ENCODE assay signal across 9 cellular contexts in the genomic region with DNA sequence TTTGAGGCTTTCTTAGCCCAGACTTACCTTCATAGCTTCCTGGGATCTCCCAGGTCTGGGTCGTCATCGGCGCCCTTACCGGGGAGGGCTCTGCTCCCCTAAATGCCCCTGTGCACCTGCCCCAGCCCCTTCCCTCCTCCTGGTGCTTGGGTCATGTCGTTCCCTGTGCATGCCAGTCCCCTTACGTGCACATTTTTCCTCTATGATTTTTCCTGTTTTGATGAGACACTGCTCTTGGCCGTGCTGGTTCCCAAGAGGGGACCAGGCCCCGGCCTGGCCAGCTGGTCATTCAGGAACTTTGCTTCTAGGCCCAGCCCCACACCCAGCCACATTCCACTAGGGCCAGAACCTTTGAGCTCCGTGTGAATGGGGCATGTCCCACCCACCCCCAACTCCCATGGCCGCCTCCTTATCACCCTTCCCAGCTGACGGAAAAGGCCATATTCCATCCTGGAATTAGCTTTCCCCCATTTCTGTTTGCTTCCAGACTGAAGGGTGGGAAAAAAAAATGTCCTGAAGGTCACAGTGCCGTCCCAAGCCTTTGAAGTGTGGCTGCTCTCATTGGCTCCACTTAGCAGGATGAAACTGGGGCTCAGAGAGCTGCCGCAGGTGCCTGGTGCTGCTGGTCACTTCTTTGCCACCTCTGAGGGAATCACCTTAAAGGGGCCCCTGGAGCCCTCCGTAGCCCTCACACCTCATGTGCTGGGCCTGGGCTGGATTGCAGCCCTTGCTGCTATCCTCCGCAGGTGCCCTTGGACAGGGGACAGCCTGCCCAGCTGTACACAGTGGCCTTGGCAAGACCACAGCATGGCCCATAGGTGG. TPM values are rescaled to one million over a fixed set of nuclear protein-coding genes. Genes with fewer than 3 reads are reported as not detected.
DNase-seq lines count a peak whose midpoint lies in the region; ATAC-seq and TF ChIP-seq lines count a peak whose summit lies in the region.
"Had no signal": no experiment of that assay in that cellular context is flagged by ENCODE, and none has a peak within 500 bp of the region (broad histone marks: within the 10 kb centered on the region; RNA-seq: fewer than 3 reads in every experiment).

No MANE protein-coding gene starts in this region.

- H3K27ac ChIP-seq in muscle layer of colon (ENCODE audit: low read depth, low read length) = peak overlapping the region; percentile 97
- peak overlapping the region; percentile 84 to 96 (median 88) for H3K27ac ChIP-seq in upper lobe of left lung
- H3K27ac ChIP-seq: SJCRH30 had no signal

- peaks cover 13% of the 10 kb centered on the region for H3K36me3 Mint-ChIP-seq in endothelial cell (ENCODE audit: low read depth, unreplicated experiment)

- TF ChIP-seq EP300 in upper lobe of left lung (IDR thresholded peaks at IDR 0.05) = peak in 2 of 4 donors; percentile 5 to 38

- peaks cover 73% of the 10 kb centered on the region for H3K36me3 ChIP-seq in MG63
- H3K36me3 ChIP-seq in muscle layer of colon (ENCODE audit: insufficient read depth, low read length) = no peaks in the 10 kb centered on the region
- no peaks in the 10 kb centered on the region for H3K36me3 ChIP-seq in upper lobe of left lung

- no peak overlapping the region for H3K4me3 Mint-ChIP-seq in endothelial cell (ENCODE audit: unreplicated experiment)

- H3K4me3 ChIP-seq in MG63 (no peak overlapping the region), muscle layer of colon (ENCODE audit: low read depth in 1 of 2, low read length in 2 of 2) (no peak overlapping the region), upper lobe of left lung (no peak overlapping the region)
- H3K4me3 ChIP-seq: SJCRH30 had no signal

- 54 to 56% methylated on average over 14 to 15 of the region's 15 CpGs for WGBS in upper lobe of left lung, 2 donors

- H3K4me1 Mint-ChIP-seq in endothelial cell (ENCODE audit: unreplicated experiment) = peaks cover 17% of the 10 kb centered on the region

- H3K9me3 ChIP-seq in MG63 (no peaks in the 10 kb centered on the region), muscle layer of colon (ENCODE audit: low read length) (no peaks in the 10 kb centered on the region), upper lobe of left lung (no peaks in the 10 kb centered on the region)
- H3K9me3 ChIP-seq: SJCRH30 had no signal

- H3K27ac Mint-ChIP-seq in endothelial cell (ENCODE audit: unreplicated experiment) = peak overlapping the region; percentile 17

- H3K27me3 Mint-ChIP-seq in endothelial cell (ENCODE audit: unreplicated experiment) = peaks cover 10% of the 10 kb centered on the region

- TF ChIP-seq CTCF in endothelial cell (IDR thresholded peaks at IDR 0.05; ENCODE audit: unreplicated experiment) (no peak), upper lobe of left lung (IDR thresholded peaks at IDR 0.05) (no peak)

- DNase-seq in MG63 = peak; percentile 91
- no peak for DNase-seq in endothelial cell (ENCODE audit: low spot score)
- peak in 1 of 2 donors; percentile 47 for DNase-seq in upper lobe of left lung
- DNase-seq in activated T-cell treated with anti-CD3 and anti-CD28 coated beads, Interleukin-2, amount 50 U/mL, for 1 hour = no peak
- DNase-seq: SJCRH30 had no signal

- H3K4me1 ChIP-seq in muscle layer of colon (ENCODE audit: insufficient read depth, low read length) = peaks cover 63% of the 10 kb centered on the region
- peaks cover 69 to 82% (median 71%) of the 10 kb centered on the region in 4 donors for H3K4me1 ChIP-seq in upper lobe of left lung
- H3K4me1 ChIP-seq: SJCRH30 had no signal

- peak; percentile 58 to 81 for ATAC-seq in upper lobe of left lung (ENCODE audit: low FRiP score in 2 of 2)
- ATAC-seq in GM21526 (IDR thresholded peaks at IDR 0.05; ENCODE audit: low FRiP score, unreplicated experiment) = no peak
- no peak for ATAC-seq in GM18511 (IDR thresholded peaks at IDR 0.05; ENCODE audit: unreplicated experiment)
- ATAC-seq in GM21447 (IDR thresholded peaks at IDR 0.05; ENCODE audit: unreplicated experiment) = no peak

- peak overlapping the region; percentile 35 for H3K9ac ChIP-seq in muscle layer of colon (ENCODE audit: low read length)

- H3K9me3 Mint-ChIP-seq in endothelial cell (ENCODE audit: unreplicated experiment) = no peaks in the 10 kb centered on the region

- TF ChIP-seq POLR2A in upper lobe of left lung (IDR thresholded peaks at IDR 0.05) = no peak

- no peaks in the 10 kb centered on the region for H3K27me3 ChIP-seq in MG63
- no peaks in the 10 kb centered on the region for H3K27me3 ChIP-seq in muscle layer of colon (ENCODE audit: control insufficient read depth in 1 of 2, insufficient read depth in 2 of 2, low read length in 2 of 2)
- no peaks in the 10 kb centered on the region for H3K27me3 ChIP-seq in upper lobe of left lung
- H3K27me3 ChIP-seq: SJCRH30 had no signal

RNA-seq across cellular contexts. Expression of gene ERGIC1, which starts 25.1 kb away (rescaled TPM):
- total RNA-seq in MG63 (2014; rRNA removed; shearing (Covaris generic); ENCODE audit: low replicate concordance) = 65.6 and 98.8 TPM in 2 replicates
- total RNA-seq in endothelial cell (ENCODE audit: unreplicated experiment) = 67.1 TPM
- total RNA-seq in upper lobe of left lung = 100 to 1,000 TPM; 158 to 225 (median 173) TPM

Comparison
In these comparisons a context has a peak if more than half of its experiments do, and no peak if none do; other contexts are left out.
1. ATAC-seq: peak in upper lobe of left lung (2 of 2); none in GM21526 (single experiment), GM18511 (single experiment) and GM21447 (single experiment).